Comparison of ENCODE assay signal across 1 cellular context in the genomic region with DNA sequence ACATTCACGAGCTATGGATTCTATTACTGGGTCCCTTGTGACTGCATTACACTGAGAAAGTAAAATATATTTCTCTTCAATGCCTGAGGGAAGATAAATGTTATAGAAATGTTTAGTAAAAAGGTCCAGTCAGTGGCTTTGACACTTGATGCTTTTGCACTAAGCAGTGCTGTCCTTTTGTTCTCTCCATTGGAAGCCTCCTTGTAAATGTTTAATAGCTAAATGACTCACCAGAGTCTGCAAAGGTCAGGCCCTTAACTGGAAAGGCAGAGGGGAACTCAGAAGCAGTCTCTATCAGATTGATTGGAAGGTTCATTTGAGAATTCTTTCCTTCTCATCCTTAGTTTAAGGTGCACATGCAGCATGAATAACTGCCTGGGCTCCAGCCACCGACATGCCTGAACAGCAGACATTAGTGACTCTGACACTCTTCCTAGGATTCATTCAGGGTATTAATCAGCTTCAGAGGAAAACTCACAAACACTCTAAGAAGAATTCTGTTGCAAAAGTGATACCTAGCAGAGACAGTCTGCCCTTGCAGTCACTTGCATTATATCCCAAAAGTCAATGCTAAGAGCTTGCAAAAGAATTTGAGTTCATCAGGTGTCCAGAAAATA.
TF ChIP-seq lines count a peak whose summit lies in the region.

No MANE protein-coding gene starts in this region.

TF ChIP-seq in HEK293, 187 proteins besides CTCF, POLR2A, EP300 and RAD21 (continued from another document):
- TF ChIP-seq PRDM10 (tag by site-specific recombination; IDR thresholded peaks at IDR 0.05) (no peak; the same call in none of the 2 replicates), INSM2 (tag by site-specific recombination; IDR thresholded peaks at IDR 0.05) (0 out of 2 replicates have a peak, but pooled peaks have one; percentile 66), ZBTB7A (tag by site-specific recombination; IDR thresholded peaks at IDR 0.05; ENCODE audit: low read depth) (no peak)
